1 cellular context compared by ENCODE assay signal in the genomic region with DNA sequence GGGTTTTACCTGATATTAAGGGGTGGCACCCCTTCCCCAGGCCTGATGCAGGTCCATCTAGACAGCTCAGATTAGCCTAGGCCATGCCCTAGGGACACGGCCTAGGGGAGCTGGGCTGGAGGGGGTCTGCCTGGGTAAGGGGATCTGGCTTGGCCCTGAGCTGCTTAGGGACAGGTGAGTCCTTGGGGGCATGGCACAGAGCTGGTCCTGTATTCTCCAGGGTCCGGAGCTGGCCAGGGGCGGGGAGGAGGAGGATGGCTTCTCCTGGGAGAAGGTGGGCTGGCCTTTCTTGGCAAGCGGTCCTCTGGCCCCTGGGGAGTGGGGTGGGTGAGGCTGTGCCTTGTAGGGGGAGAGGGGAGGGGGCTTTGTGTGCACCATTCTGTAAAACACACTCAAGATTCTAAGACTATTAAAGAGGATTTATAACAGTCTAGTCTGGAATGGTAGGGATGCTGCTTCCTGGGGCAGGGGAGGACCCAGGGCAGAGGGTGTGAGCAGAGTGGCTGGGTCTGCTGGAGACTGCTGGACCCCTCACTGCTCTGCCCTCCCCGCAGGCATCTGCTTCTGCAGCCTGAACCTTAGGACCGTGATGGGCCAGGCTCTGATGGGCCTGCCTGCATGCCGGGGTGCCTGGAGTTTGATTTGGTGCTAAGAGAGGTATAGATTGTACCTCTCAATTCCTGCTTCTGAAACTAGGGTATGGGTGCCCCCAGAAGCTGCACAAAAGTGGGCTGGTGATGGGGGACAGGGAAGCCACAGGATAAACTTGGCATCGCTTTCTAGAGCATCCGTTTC.
TF ChIP-seq lines count a peak whose summit lies in the region.

No MANE protein-coding gene starts in this region.

TF ChIP-seq in GM12878, 131 proteins besides CTCF, POLR2A, EP300 and RAD21:
- TF ChIP-seq, protein P1, sequence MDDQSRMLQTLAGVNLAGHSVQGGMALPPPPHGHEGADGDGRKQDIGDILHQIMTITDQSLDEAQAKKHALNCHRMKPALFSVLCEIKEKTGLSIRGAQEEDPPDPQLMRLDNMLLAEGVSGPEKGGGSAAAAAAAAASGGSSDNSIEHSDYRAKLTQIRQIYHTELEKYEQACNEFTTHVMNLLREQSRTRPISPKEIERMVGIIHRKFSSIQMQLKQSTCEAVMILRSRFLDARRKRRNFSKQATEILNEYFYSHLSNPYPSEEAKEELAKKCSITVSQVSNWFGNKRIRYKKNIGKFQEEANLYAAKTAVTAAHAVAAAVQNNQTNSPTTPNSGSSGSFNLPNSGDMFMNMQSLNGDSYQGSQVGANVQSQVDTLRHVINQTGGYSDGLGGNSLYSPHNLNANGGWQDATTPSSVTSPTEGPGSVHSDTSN (IDR thresholded peaks at IDR 0.05; ENCODE audit: insufficient replicate concordance, low read depth, low read length) = no peak
- TF ChIP-seq CBFB (IDR thresholded peaks at IDR 0.05; ENCODE audit: low read depth) (no peak), POLR2AphosphoS2 (IDR thresholded peaks at IDR 0.05; ENCODE audit: low read depth, low read length) (no peak), SMC3 (IDR thresholded peaks at IDR 0.05; ENCODE audit: borderline replicate concordance, low read length) (no peak), ZNF207 (IDR thresholded peaks at IDR 0.05; ENCODE audit: borderline replicate concordance) (no peak), HDAC6 (IDR thresholded peaks at IDR 0.05; ENCODE audit: unreplicated experiment) (no peak), RB1 (IDR thresholded peaks at IDR 0.05; ENCODE audit: borderline replicate concordance) (no peak)
- TF ChIP-seq, protein P2, sequence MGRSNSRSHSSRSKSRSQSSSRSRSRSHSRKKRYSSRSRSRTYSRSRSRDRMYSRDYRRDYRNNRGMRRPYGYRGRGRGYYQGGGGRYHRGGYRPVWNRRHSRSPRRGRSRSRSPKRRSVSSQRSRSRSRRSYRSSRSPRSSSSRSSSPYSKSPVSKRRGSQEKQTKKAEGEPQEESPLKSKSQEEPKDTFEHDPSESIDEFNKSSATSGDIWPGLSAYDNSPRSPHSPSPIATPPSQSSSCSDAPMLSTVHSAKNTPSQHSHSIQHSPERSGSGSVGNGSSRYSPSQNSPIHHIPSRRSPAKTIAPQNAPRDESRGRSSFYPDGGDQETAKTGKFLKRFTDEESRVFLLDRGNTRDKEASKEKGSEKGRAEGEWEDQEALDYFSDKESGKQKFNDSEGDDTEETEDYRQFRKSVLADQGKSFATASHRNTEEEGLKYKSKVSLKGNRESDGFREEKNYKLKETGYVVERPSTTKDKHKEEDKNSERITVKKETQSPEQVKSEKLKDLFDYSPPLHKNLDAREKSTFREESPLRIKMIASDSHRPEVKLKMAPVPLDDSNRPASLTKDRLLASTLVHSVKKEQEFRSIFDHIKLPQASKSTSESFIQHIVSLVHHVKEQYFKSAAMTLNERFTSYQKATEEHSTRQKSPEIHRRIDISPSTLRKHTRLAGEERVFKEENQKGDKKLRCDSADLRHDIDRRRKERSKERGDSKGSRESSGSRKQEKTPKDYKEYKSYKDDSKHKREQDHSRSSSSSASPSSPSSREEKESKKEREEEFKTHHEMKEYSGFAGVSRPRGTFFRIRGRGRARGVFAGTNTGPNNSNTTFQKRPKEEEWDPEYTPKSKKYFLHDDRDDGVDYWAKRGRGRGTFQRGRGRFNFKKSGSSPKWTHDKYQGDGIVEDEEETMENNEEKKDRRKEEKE (IDR thresholded peaks at IDR 0.05) = no peak
TF ChIP-seq in GM12878: peak in this region for 0.
